13 cellular contexts compared by ENCODE assay signal in the genomic region with DNA sequence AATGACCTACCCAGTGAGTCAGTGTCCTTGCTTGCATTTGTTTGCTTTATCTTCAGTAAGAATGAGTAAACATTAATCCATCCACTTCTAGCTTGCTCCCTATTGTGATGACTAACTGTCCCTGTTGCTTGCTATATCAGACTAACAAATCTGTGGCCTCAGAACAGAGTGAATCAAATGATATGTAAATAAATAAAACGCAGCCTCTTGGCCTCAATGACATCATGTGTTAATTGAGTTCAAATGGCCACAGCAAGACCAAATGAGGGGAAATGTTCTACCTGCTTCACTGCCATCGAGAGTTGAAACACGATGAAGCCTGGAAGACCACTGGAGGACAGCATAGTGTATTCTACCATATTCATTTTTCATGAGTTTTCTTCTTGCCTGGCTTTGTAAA.
A peak's percentile ranks its signal among the peaks of the same experiment; 100 is the strongest.
DNase-seq lines count a peak whose midpoint lies in the region; ATAC-seq and TF ChIP-seq lines count a peak whose summit lies in the region.
"Had no signal": no experiment of that assay in that cellular context is flagged by ENCODE, and none has a peak within 500 bp of the region (broad histone marks: within the 10 kb centered on the region; RNA-seq: fewer than 3 reads in every experiment).

No MANE protein-coding gene starts in this region.

- ATAC-seq in GM18870 (IDR thresholded peaks at IDR 0.05; ENCODE audit: unreplicated experiment) (no peak), GM18907 (IDR thresholded peaks at IDR 0.05; ENCODE audit: unreplicated experiment) (no peak)
- no peak for ATAC-seq in stimulated activated naive CD8-positive, alpha-beta T cell treated with anti-CD3 and anti-CD28 coated beads, Interleukin-15, Interleukin-2, amounts not matched to agents 100 U/mL and 50 U/mL, for 24 hours

- DNase-seq in AG04450 (ENCODE audit: low read depth, low spot score) (peak; percentile 63), HPDE6-E6E7 (ENCODE audit: extremely low spot score) (peak; percentile 75), RKO (ENCODE audit: low spot score) (peak; percentile 46), fibroblast of pulmonary artery (ENCODE audit: low read depth) (peak; percentile 25)
- no peak for DNase-seq in activated CD8-positive, alpha-beta memory T cell treated with anti-CD3 and anti-CD28 coated beads, Interleukin-2, amount 50 U/mL, for 4 hours
- no peak for DNase-seq in stimulated activated naive CD8-positive, alpha-beta T cell treated with anti-CD3 and anti-CD28 coated beads, Interleukin-15, Interleukin-2, amounts not matched to agents 100 U/mL and 50 U/mL, for 24 hours
- DNase-seq: stimulated activated CD8-positive, alpha-beta memory T cell treated with anti-CD3 and anti-CD28 coated beads, Interleukin-4, amount 100 ng/mL, for 48 hours; T-helper 2 cell had no signal

- no peaks in the 10 kb centered on the region for H3K27me3 ChIP-seq in AG04450 (ENCODE audit: control insufficient read depth, insufficient read depth, low read length)
- H3K27me3 ChIP-seq: cardiac muscle cell had no signal

- H3K27ac ChIP-seq in AG04450 (ENCODE audit: low read depth, low read length) = no peak overlapping the region
- H3K27ac ChIP-seq: cardiac muscle cell, KMS-11, skin epidermis had no signal

- no peak for TF ChIP-seq CTCF in AG04450 (IDR thresholded peaks at IDR 0.05; ENCODE audit: low read depth, low read length)
- TF ChIP-seq CTCF in fibroblast of pulmonary artery (IDR thresholded peaks at IDR 0.05; ENCODE audit: low read length, missing control alignments) = no peak

- POLR2A ChIA-PET in AG04450 (lab: Yijun Ruan, JAX) = no interaction called here

- H3K4me3 ChIP-seq in AG04450 (ENCODE audit: low read depth, low read length) (no peak overlapping the region), fibroblast of pulmonary artery (replicated peaks; ENCODE audit: low read depth, low read length) (no peak overlapping the region)
- H3K4me3 ChIP-seq: cardiac muscle cell, skin epidermis had no signal

- CTCF ChIA-PET in AG04450 (lab: Charles Lee) = no interaction called here

- no peaks in the 10 kb centered on the region for H3K9me3 ChIP-seq in AG04450 (ENCODE audit: control insufficient read depth, insufficient read depth, low read length)

Comparison
In these comparisons a context has a peak if more than half of its experiments do, and no peak if none do; other contexts are left out.
1. DNase-seq: peak in AG04450 (single experiment), HPDE6-E6E7 (single experiment), RKO (single experiment) and fibroblast of pulmonary artery (single experiment); none in activated CD8-positive, alpha-beta memory T cell treated with anti-CD3 and anti-CD28 coated beads, Interleukin-2, amount 50 U/mL, for 4 hours (single experiment) and stimulated activated naive CD8-positive, alpha-beta T cell treated with anti-CD3 and anti-CD28 coated beads, Interleukin-15, Interleukin-2, amounts not matched to agents 100 U/mL and 50 U/mL, for 24 hours (single experiment).